ENCODE assay signal across 32 cellular contexts in the genomic region with DNA sequence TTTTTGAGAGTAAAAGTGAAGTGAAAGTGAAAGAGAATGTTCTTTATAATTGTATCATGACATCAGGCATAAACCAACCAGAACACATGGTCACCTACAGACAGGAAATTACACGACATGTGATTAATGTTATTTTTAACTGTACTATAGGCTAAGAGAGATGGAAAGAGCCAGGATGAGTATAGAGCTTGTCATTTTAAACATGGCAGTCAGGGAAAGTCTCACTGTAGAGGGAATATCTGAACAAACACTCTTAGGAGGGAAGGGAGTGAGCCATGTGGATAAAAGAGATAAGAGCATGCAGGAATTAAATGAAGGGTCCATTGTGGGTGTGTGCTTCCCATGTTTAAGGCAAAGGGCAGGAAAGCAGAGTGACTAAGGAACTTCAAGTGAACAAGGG.
DNase-seq lines count a peak whose midpoint lies in the region; ATAC-seq, FAIRE-seq and TF ChIP-seq lines count a peak whose summit lies in the region.
"Had no signal": no experiment of that assay in that cellular context is flagged by ENCODE, and none has a peak within 500 bp of the region (broad histone marks: within the 10 kb centered on the region; RNA-seq: fewer than 3 reads in every experiment).

No MANE protein-coding gene starts in this region.

- in situ Hi-C loops in K562 (cut with MboI) = no loop called here

- DNase-seq in SK-N-SH (no peak), MM.1S (peak; percentile 30), K562 (ENCODE audit: extremely low read depth in 1 of 4, low spot score in 3 of 4) (peak in 2 of 4 experiments; percentile 5 to 31), SIG-M5 treated with dmso at 0.1 percent for 504 hours (lab: John Stamatoyannopoulos, UW; ENCODE audit: unreplicated experiment) (no peak), cortex of kidney (lab: John Stamatoyannopoulos, UW) (no peak), DMS153 treated with DMSO at 0.1 percent for 48 hours (lab: John Stamatoyannopoulos, UW; ENCODE audit: unreplicated experiment) (no peak)
- DNase-seq: activated CD4-positive, alpha-beta T cell treated with anti-CD3 and anti-CD28 coated beads, Interleukin-2, amount 50 U/mL, for 4 hours; activated CD4-positive, CD25-positive, alpha-beta regulatory T cell; activated naive CD4-positive, alpha-beta T cell treated with Interleukin-2 at 50 U/mL for 16 hours; AML-193; CD8-positive, alpha-beta T cell; cerebellar nuclear complex; DMS153; head of caudate nucleus; HFFc6; kidney; MG63; midbrain; naive thymus-derived CD4-positive, alpha-beta T cell; NCI-H1436; NCI-H2107; NCI-H446 treated with DMSO at 0.1 percent for 48 hours; psoas muscle; Right ventricle myocardium superior; sigmoid colon; stimulated activated naive CD4-positive, alpha-beta T cell treated with Interleukin-2 at 50 U/mL for 16 hours; T-helper 9 cell; uterus had no signal

- intact Hi-C loops in K562 (cut with micrococcal nuclease) = no loop called here

- H3K79me2 ChIP-seq in SK-N-SH (ENCODE audit: insufficient read depth) (no peaks in the 10 kb centered on the region), MM.1S (ENCODE audit: low read length) (no peaks in the 10 kb centered on the region), K562 (ENCODE audit: control insufficient read depth, insufficient read depth, low read length) (no peaks in the 10 kb centered on the region)

- TF ChIP-seq CTCF in SK-N-SH (IDR thresholded peaks at IDR 0.05) = no peak
- TF ChIP-seq CTCF in MM.1S (IDR thresholded peaks at IDR 0.05; ENCODE audit: low read length) = no peak
- TF ChIP-seq CTCF in K562 (IDR thresholded peaks at IDR 0.05 in 2 of 3, conservative IDR thresholded peaks at IDR 0.05 in 1 of 3; ENCODE audit: insufficient read depth in 2 of 3, low read depth in 1 of 3, low read length in 3 of 3) = no peak

- whole genome bisulfite sequencing in SK-N-SH (ENCODE audit: low lambda C conversion rate) = 52% methylated on average over 1 of the region's 1 CpG
- 0% methylated on average over 1 of the region's 1 CpG for WGBS in K562 (ENCODE audit: insufficient coverage, low coverage, missing lambda C conversion rate)

- TF ChIP-seq EP300 in SK-N-SH (IDR thresholded peaks at IDR 0.05; ENCODE audit: borderline replicate concordance in 1 of 2, low read depth in 1 of 2, low read length in 1 of 2) = no peak
- peak; percentile 56 for TF ChIP-seq EP300 in K562 (IDR thresholded peaks at IDR 0.05; ENCODE audit: low read length)

- no peaks in the 10 kb centered on the region for H3K9me2 ChIP-seq in SK-N-SH
- H3K9me2 ChIP-seq in MM.1S (replicated peaks; ENCODE audit: insufficient read depth, low read length) = no peaks in the 10 kb centered on the region

- H3K4me1 ChIP-seq in SK-N-SH (ENCODE audit: control insufficient read depth in 1 of 2, insufficient read depth in 2 of 2, low read depth in 1 of 2, low read length in 1 of 2) (no peaks in the 10 kb centered on the region), MM.1S (ENCODE audit: low read length) (peaks cover 6% of the 10 kb centered on the region; the same call in 1 of the 2 replicates), K562 (replicated peaks in 1 of 2; ENCODE audit: control insufficient read depth in 2 of 2, insufficient read depth in 2 of 2, low read length in 2 of 2) (no peaks in the 10 kb centered on the region; a peak in 1 of 5 replicates)
- H3K4me1 ChIP-seq: A549, psoas muscle, sigmoid colon, uterus had no signal

- H3K9me1 ChIP-seq in K562 (ENCODE audit: control insufficient read depth, insufficient read depth, low read length) = no peaks in the 10 kb centered on the region

- H3K9me3 ChIP-seq in SK-N-SH (no peaks in the 10 kb centered on the region), MM.1S (replicated peaks; ENCODE audit: insufficient read depth, low read length) (no peaks in the 10 kb centered on the region), K562 (replicated peaks; ENCODE audit: control insufficient read depth, insufficient read depth, low read depth, low read length) (no peaks in the 10 kb centered on the region)
- H3K9me3 ChIP-seq: A549, MG63, psoas muscle, sigmoid colon, uterus had no signal

- H2AFZ ChIP-seq in SK-N-SH (ENCODE audit: low read depth) = no peak overlapping the region
- no peak overlapping the region for H2AFZ ChIP-seq in MM.1S (ENCODE audit: low read length)
- H2AFZ ChIP-seq in K562 (ENCODE audit: low read depth, low read length) = peak overlapping the region; percentile 57

- H3K4me2 ChIP-seq in SK-N-SH (0 out of 2 replicates have a peak overlapping the region, but pooled peaks have one; percentile 23), MM.1S (ENCODE audit: low read depth, low read length) (peak overlapping the region; percentile 30; the same call in 1 of the 2 replicates), K562 (ENCODE audit: insufficient read depth, low read length) (no peak overlapping the region; the same call in 1 of the 2 replicates)
- H3K4me2 ChIP-seq: A549 had no signal

- H3F3A ChIP-seq in SK-N-SH (replicated peaks; ENCODE audit: insufficient read depth) (no peaks in the 10 kb centered on the region), MM.1S (ENCODE audit: insufficient read depth, low read length) (no peaks in the 10 kb centered on the region)

- H3K27ac ChIP-seq in SK-N-SH (ENCODE audit: low read depth in 2 of 2, low read length in 1 of 2) = no peak overlapping the region
- H3K27ac ChIP-seq in MM.1S (ENCODE audit: low read length) = no peak overlapping the region
- H3K27ac ChIP-seq in K562 (ENCODE audit: extremely low read depth, low read depth, low read length) = peak overlapping the region; percentile 65
- H3K27ac ChIP-seq: A549, epithelial cell of prostate, psoas muscle, sigmoid colon, uterus had no signal

- no TSS peak for BruUV-seq in K562 (replicated peaks; lab: Mats Ljungman, UMichigan)

- no peaks in the 10 kb centered on the region for H4K20me1 ChIP-seq in SK-N-SH (ENCODE audit: insufficient read depth)
- no peaks in the 10 kb centered on the region for H4K20me1 ChIP-seq in MM.1S (ENCODE audit: insufficient read depth, low read length)
- H4K20me1 ChIP-seq in K562 (replicated peaks; ENCODE audit: control insufficient read depth, insufficient read depth, low read length) = no peaks in the 10 kb centered on the region

- no peak for TF ChIP-seq RAD21 in SK-N-SH (IDR thresholded peaks at IDR 0.05; ENCODE audit: low read length)
- no peak for TF ChIP-seq RAD21 in K562 (CRISPR knock-in tag; conservative IDR thresholded peaks at IDR 0.05 in 1 of 2, IDR thresholded peaks at IDR 0.05 in 1 of 2)

- H3K36me3 ChIP-seq in SK-N-SH (replicated peaks in 1 of 2; ENCODE audit: control insufficient read depth in 1 of 2, insufficient read depth in 2 of 2, low read length in 1 of 2) = no peaks in the 10 kb centered on the region
- no peaks in the 10 kb centered on the region for H3K36me3 ChIP-seq in MM.1S (replicated peaks; ENCODE audit: insufficient read depth, low read length)
- H3K36me3 ChIP-seq in K562 (ENCODE audit: control insufficient read depth, insufficient read depth, low read length) = no peaks in the 10 kb centered on the region
- H3K36me3 ChIP-seq: MG63, sigmoid colon, uterus had no signal

- TF ChIP-seq POLR2A in K562 (conservative IDR thresholded peaks at IDR 0.05) = no peak

- peak; percentile 42 for FAIRE-seq in K562 (lab: Jason Lieb, UNC)
- FAIRE-seq: A549, kidney had no signal

- ATAC-seq in SK-N-SH treated with all-trans-retinoic acid at 6 μM for 48 hours = no peak
- ATAC-seq in K562 = peak; percentile 27; the same call in 2 of the 3 replicates
- no peak for ATAC-seq in HG02623 (IDR thresholded peaks at IDR 0.05; ENCODE audit: unreplicated experiment)
- ATAC-seq: A549; CD8-positive, alpha-beta T cell; naive thymus-derived CD4-positive, alpha-beta T cell; psoas muscle had no signal

- POLR2A ChIA-PET in SK-N-SH (lab: Yijun Ruan, JAX) = no interaction called here
- POLR2A ChIA-PET in K562 (lab: Yijun Ruan, JAX) = interaction anchor here (0.6 kb wide), 1 partner anchor 22 kb away, joined by 3 read pairs; no protein-coding TSS in a partner anchor

- H3K9ac ChIP-seq in SK-N-SH (no peak overlapping the region), MM.1S (ENCODE audit: low read length) (no peak overlapping the region), K562 (ENCODE audit: insufficient read depth in 1 of 2, low read depth in 2 of 2, low read length in 2 of 2) (no peak overlapping the region; a peak in 1 of 4 replicates)

- no peaks in the 10 kb centered on the region for H3K27me3 ChIP-seq in SK-N-SH (ENCODE audit: insufficient read depth)
- H3K27me3 ChIP-seq in MM.1S (replicated peaks; ENCODE audit: insufficient read depth, low read length) = no peaks in the 10 kb centered on the region
- no peaks in the 10 kb centered on the region for H3K27me3 ChIP-seq in K562 (ENCODE audit: control insufficient read depth in 2 of 2, insufficient read depth in 2 of 2, low read length in 2 of 2)
- H3K27me3 ChIP-seq: MG63, sigmoid colon, uterus had no signal

- no peak overlapping the region for H3K4me3 ChIP-seq in SK-N-SH (ENCODE audit: low read depth in 2 of 2, low read length in 1 of 2)
- no peak overlapping the region for H3K4me3 ChIP-seq in MM.1S (ENCODE audit: low read length)
- H3K4me3 ChIP-seq in K562 = no peak overlapping the region
- H3K4me3 ChIP-seq: A549, MG63, psoas muscle, sigmoid colon, uterus had no signal

- CTCF ChIA-PET in SK-N-SH (lab: Yijun Ruan, JAX) = interaction anchor here (1.5 kb wide), 1 partner anchor 11 kb away, joined by 3 read pairs; no protein-coding TSS in a partner anchor
- CTCF ChIA-PET in K562 (lab: Yijun Ruan, JAX; ENCODE audit: low intra/inter-chr PET ratio) = no interaction called here

TF ChIP-seq in SK-N-SH, 30 proteins besides CTCF, POLR2A, EP300 and RAD21:
- TF ChIP-seq TAF1 (IDR thresholded peaks at IDR 0.05; ENCODE audit: borderline replicate concordance, low read depth, low read length) (no peak), FOSL2 (IDR thresholded peaks at IDR 0.05; ENCODE audit: borderline replicate concordance, low read depth) (no peak), YY1 (IDR thresholded peaks at IDR 0.05; ENCODE audit: low read depth) (no peak)

TF ChIP-seq in SK-N-SH treated with all-trans-retinoic acid at 6 μM for 48 hours, 23 proteins besides CTCF, POLR2A, EP300 and RAD21 (continues in another document):
- no peak for TF ChIP-seq OSR1 (CRISPR knock-in tag; IDR thresholded peaks at IDR 0.05)
- no peak for TF ChIP-seq SNAI2 (CRISPR knock-in tag; IDR thresholded peaks at IDR 0.05)
- no peak for TF ChIP-seq GLIS3 (CRISPR knock-in tag; IDR thresholded peaks at IDR 0.05)
- no peak for TF ChIP-seq ZNF70 (CRISPR knock-in tag; IDR thresholded peaks at IDR 0.05)
- no peak for TF ChIP-seq ZNF8 (CRISPR knock-in tag; IDR thresholded peaks at IDR 0.05)

TF ChIP-seq in K562, 482 proteins besides CTCF, POLR2A, EP300 and RAD21 (continues in another document):
- TF ChIP-seq NFE2L1 (tag; IDR thresholded peaks at IDR 0.05; ENCODE audit: borderline replicate concordance, low read depth) (no peak), ZNF175 (CRISPR knock-in tag; IDR thresholded peaks at IDR 0.05; ENCODE audit: low read depth) (no peak), ZNF780A (CRISPR knock-in tag; IDR thresholded peaks at IDR 0.05) (no peak), CEBPG (CRISPR knock-in tag; IDR thresholded peaks at IDR 0.05) (no peak), CEBPG (tag; conservative IDR thresholded peaks at IDR 0.05 in 1 of 2, IDR thresholded peaks at IDR 0.05 in 1 of 2) (no peak), PHB2 (IDR thresholded peaks at IDR 0.05; ENCODE audit: low read depth) (no peak), CTBP1 (IDR thresholded peaks at IDR 0.05; ENCODE audit: borderline replicate concordance) (no peak), ZNF121 (CRISPR knock-in tag; conservative IDR thresholded peaks at IDR 0.05) (no peak), STAT5B (CRISPR knock-in tag; IDR thresholded peaks at IDR 0.05) (no peak)
